In the genomic region with DNA sequence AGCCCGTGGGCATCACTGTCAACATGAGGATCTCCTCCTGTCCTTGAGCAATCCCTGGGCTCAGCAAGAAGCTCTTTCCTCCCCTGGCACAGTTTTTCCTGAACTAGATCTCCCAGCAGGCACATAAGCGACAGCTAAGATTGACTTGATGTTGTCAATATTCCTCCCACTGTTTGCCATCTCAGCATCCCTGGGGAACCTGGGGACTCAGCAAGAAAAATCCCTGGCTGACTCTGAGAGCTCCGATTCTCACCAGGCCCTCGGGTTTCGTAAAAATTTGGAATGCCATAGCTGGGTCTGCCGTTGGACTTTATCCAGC, we compare ENCODE assay signal across 30 cellular contexts.
"Had no signal": no experiment of that assay in that cellular context is flagged by ENCODE, and none has a peak within 500 bp of the region (broad histone marks: within the 10 kb centered on the region; RNA-seq: fewer than 3 reads in every experiment).

No MANE protein-coding gene starts in this region.

- H3K4me1 Mint-ChIP-seq: memory B cell; neural crest cell; stimulated activated naive CD8-positive, alpha-beta T cell treated with anti-CD3 and anti-CD28 coated beads, Interleukin-15, amount 100 ng/mL, for 72 hours had no signal

- H3K27me3 Mint-ChIP-seq: progenitor cell of endocrine pancreas; stimulated activated naive CD8-positive, alpha-beta T cell treated with anti-CD3 and anti-CD28 coated beads, Interleukin-15, amount 100 ng/mL, for 72 hours had no signal

- H3K27me3 ChIP-seq: colonic mucosa, neutrophil, right atrium auricular region, transverse colon, vagina had no signal

- DNase-seq: effector CD8-positive, alpha-beta T cell; esophagus squamous epithelium; hypothalamus; immature natural killer cell; islet precursor cell; kidney glomerular epithelial cell; left colon; left ventricle myocardium inferior; lower lobe of right lung; natural killer cell; stimulated activated CD4-positive, alpha-beta T cell treated with anti-CD3 and anti-CD28 coated beads, Interleukin-12 subunit alpha, Interleukin-12 subunit beta, amount 100 ng/mL, for 4 hours; stimulated activated CD4-positive, alpha-beta T cell treated with anti-CD3 and anti-CD28 coated beads, Interleukin-1b, Interleukin-23, amount 100 ng/mL, for 48 hours; stimulated activated CD4-positive, alpha-beta T cell treated with anti-CD3 and anti-CD28 coated beads, Interleukin-4, amount 100 ng/mL, for 1 hour; stimulated activated CD8-positive, alpha-beta memory T cell treated with anti-CD3 and anti-CD28 coated beads, Interleukin-4, amount 100 ng/mL, for 48 hours; stimulated activated naive CD4-positive, alpha-beta T cell; stimulated activated naive CD8-positive, alpha-beta T cell treated with anti-CD3 and anti-CD28 coated beads, Interleukin-15, amount 100 ng/mL, for 72 hours; transverse colon had no signal

- H3K4me3 Mint-ChIP-seq: dendritic cell treated with granulocyte-macrophage colony-stimulating factor and Interleukin-4, amounts not matched to agents 40 ng/mL and 50 ng/mL, for 4 days; immature natural killer cell; memory B cell; natural killer cell; neural crest cell; stimulated activated naive CD8-positive, alpha-beta T cell treated with anti-CD3 and anti-CD28 coated beads, Interleukin-15, amount 100 ng/mL, for 72 hours had no signal

- H3K4me1 ChIP-seq: colonic mucosa, esophagus squamous epithelium, left ventricle myocardium inferior, lower lobe of right lung, parathyroid adenoma, right atrium auricular region, upper lobe of right lung, vagina had no signal

- H3K9me3 ChIP-seq: colonic mucosa, esophagus squamous epithelium, left ventricle myocardium inferior, lower lobe of right lung, neutrophil, right atrium auricular region, suprapubic skin, transverse colon, upper lobe of right lung, vagina had no signal

- ATAC-seq: left colon; lower lobe of right lung; natural killer cell; sciatic nerve; stimulated activated naive CD8-positive, alpha-beta T cell treated with anti-CD3 and anti-CD28 coated beads, Interleukin-15, amount 100 ng/mL, for 72 hours; upper lobe of right lung had no signal

- H3K27ac ChIP-seq: colonic mucosa, esophagus squamous epithelium, left ventricle myocardium inferior, lower lobe of right lung, neutrophil, parathyroid adenoma, right atrium auricular region, suprapubic skin, transverse colon, upper lobe of right lung, vagina had no signal

- H3K36me3 Mint-ChIP-seq: natural killer cell had no signal

- H3K27ac Mint-ChIP-seq: dendritic cell treated with granulocyte-macrophage colony-stimulating factor and Interleukin-4, amounts not matched to agents 40 ng/mL and 50 ng/mL, for 4 days; immature natural killer cell; memory B cell; natural killer cell; progenitor cell of endocrine pancreas; stimulated activated naive CD8-positive, alpha-beta T cell treated with anti-CD3 and anti-CD28 coated beads, Interleukin-15, amount 100 ng/mL, for 72 hours had no signal

- H3K36me3 ChIP-seq: colonic mucosa, esophagus squamous epithelium, left ventricle myocardium inferior, lower lobe of right lung, neutrophil, right atrium auricular region, suprapubic skin, transverse colon, upper lobe of right lung, vagina had no signal

- H3K4me3 ChIP-seq: colonic mucosa, esophagus squamous epithelium, left ventricle myocardium inferior, lower lobe of right lung, right atrium auricular region, smooth muscle cell, suprapubic skin, transverse colon, upper lobe of right lung, vagina had no signal
